ENCODE assay signal across 9 cellular contexts in genomic region chr17:78838574-78839005, GRCh38. TPM values are rescaled to one million over a fixed set of nuclear protein-coding genes. Genes with fewer than 3 reads are reported as not detected.
DNase-seq lines count a peak whose midpoint lies in the region; ATAC-seq, FAIRE-seq and TF ChIP-seq lines count a peak whose summit lies in the region.
"Had no signal": no experiment of that assay in that cellular context is flagged by ENCODE, and none has a peak within 500 bp of the region (broad histone marks: within the 10 kb centered on the region; RNA-seq: fewer than 3 reads in every experiment).

No MANE protein-coding gene starts in this region.

- no peaks in the 10 kb centered on the region for H3K9me3 Mint-ChIP-seq in T-helper 1 cell treated with Interleukin-12 subunit alpha and Interleukin-12 subunit beta and Interleukin-4 antibody, amounts not matched to agents 30 μg/mL and 1 μg/mL, for 36 hours

- peaks cover 27% of the 10 kb centered on the region for H3K36me3 Mint-ChIP-seq in T-helper 1 cell treated with Interleukin-12 subunit alpha and Interleukin-12 subunit beta and Interleukin-4 antibody, amounts not matched to agents 30 μg/mL and 1 μg/mL, for 36 hours (ENCODE audit: low read depth)

- peak overlapping the region; percentile 83 for H3K27ac ChIP-seq in Panc1 (ENCODE audit: low read length)
- no peak overlapping the region for H3K27ac ChIP-seq in small intestine (ENCODE audit: low read depth in 1 of 2, low read length in 1 of 2)

- TF ChIP-seq CTCF in Panc1 (IDR thresholded peaks at IDR 0.05) (no peak), fibroblast of mammary gland (conservative IDR thresholded peaks at IDR 0.05; ENCODE audit: control insufficient read depth, insufficient read depth, low read depth, low read length) (no peak)

- H3K27me3 Mint-ChIP-seq in T-helper 1 cell treated with Interleukin-12 subunit alpha and Interleukin-12 subunit beta and Interleukin-4 antibody, amounts not matched to agents 30 μg/mL and 1 μg/mL, for 36 hours (ENCODE audit: low read depth) = no peaks in the 10 kb centered on the region

- no peak for DNase-seq in T-helper 1 cell
- DNase-seq in Panc1 (ENCODE audit: low read depth, low spot score) = no peak
- no peak for DNase-seq in fibroblast of mammary gland (ENCODE audit: low read depth)
- DNase-seq in small intestine = peak; percentile 29
- DNase-seq in glomerular visceral epithelial cell (ENCODE audit: extremely low spot score) = no peak
- DNase-seq in inferior parietal cortex (ENCODE audit: extremely low spot score) = no peak
- DNase-seq: erythroblast had no signal

- in situ Hi-C loops in Panc1 (cut with HindIII; ENCODE audit: low pct_unique_long_range_greater_than_20kb, low sequenced_read_pairs) = loop anchor here (25.0 kb wide), 1 partner anchor 351 kb away; no protein-coding TSS in a partner anchor

- H3K4me3 ChIP-seq in Panc1 (ENCODE audit: low read depth in 2 of 2, low read length in 2 of 2) (peak overlapping the region; percentile 88 to 94), fibroblast of mammary gland (ENCODE audit: control insufficient read depth, low read depth, low read length) (peak overlapping the region; percentile 88), small intestine (ENCODE audit: low read depth in 1 of 2, low read length in 2 of 2) (no peak overlapping the region)

- CTCF ChIA-PET in Panc1 (lab: Charles Lee) = interaction anchor here (0.6 kb wide), 1 partner anchor 27 kb away, joined by 4 read pairs; no protein-coding TSS in a partner anchor

- intact Hi-C loops in Panc1 (cut with micrococcal nuclease; ENCODE audit: unreplicated experiment) = no loop called here

- H3K9me3 ChIP-seq in Panc1 (ENCODE audit: control insufficient read depth, insufficient read depth, low read depth, low read length) (no peaks in the 10 kb centered on the region), small intestine (ENCODE audit: control insufficient read depth, low read depth) (no peaks in the 10 kb centered on the region)

- H3K4me3 Mint-ChIP-seq in T-helper 1 cell treated with Interleukin-12 subunit alpha and Interleukin-12 subunit beta and Interleukin-4 antibody, amounts not matched to agents 30 μg/mL and 1 μg/mL, for 36 hours = peak overlapping the region; percentile 87

- H3K4me1 ChIP-seq in Panc1 (ENCODE audit: control insufficient read depth, insufficient read depth, low read length) = peaks cover 24% of the 10 kb centered on the region
- peaks cover 0 to 4% of the 10 kb centered on the region in 2 donors for H3K4me1 ChIP-seq in small intestine (ENCODE audit: control insufficient read depth in 2 of 2, insufficient read depth in 1 of 2, low read depth in 1 of 2, low read length in 1 of 2)

- no peaks in the 10 kb centered on the region for H3K27me3 ChIP-seq in Panc1 (ENCODE audit: control insufficient read depth, insufficient read depth, low read length)
- no peaks in the 10 kb centered on the region for H3K27me3 ChIP-seq in small intestine (ENCODE audit: control insufficient read depth in 2 of 2, insufficient read depth in 2 of 2, low read length in 2 of 2)

- POLR2A ChIA-PET in Panc1 (lab: Charles Lee) = no interaction called here

- peaks cover 38% of the 10 kb centered on the region for H3K4me1 Mint-ChIP-seq in T-helper 1 cell treated with Interleukin-12 subunit alpha and Interleukin-12 subunit beta and Interleukin-4 antibody, amounts not matched to agents 30 μg/mL and 1 μg/mL, for 36 hours (ENCODE audit: low read depth)

- H3K36me3 ChIP-seq in Panc1 (ENCODE audit: control insufficient read depth, insufficient read depth, low read length) (peaks cover 36% of the 10 kb centered on the region), small intestine (ENCODE audit: control insufficient read depth in 2 of 2, insufficient read depth in 2 of 2, low read length in 2 of 2) (peaks cover 15 to 16% of the 10 kb centered on the region in 2 donors)

- peak overlapping the region; percentile 84 for H3K27ac Mint-ChIP-seq in T-helper 1 cell treated with Interleukin-12 subunit alpha and Interleukin-12 subunit beta and Interleukin-4 antibody, amounts not matched to agents 30 μg/mL and 1 μg/mL, for 36 hours

- FAIRE-seq in small intestine (lab: Jason Lieb, UNC) = no peak

- WGBS in small intestine, 3 donors = 63 to 73% (median 72%) methylated on average over 21 to 22 of the region's 22 CpGs

- BruUV-seq in Panc1 (replicated peaks; lab: Mats Ljungman, UMichigan) = no TSS peak

- ATAC-seq in Panc1 (no peak), GM21390 (IDR thresholded peaks at IDR 0.05; ENCODE audit: unreplicated experiment) (no peak)

RNA-seq across cellular contexts. Expression of gene USP36, which starts 2.0 kb away (rescaled TPM):
- 113 TPM for total RNA-seq in Panc1 (2021; ENCODE audit: unreplicated experiment)
- polyA plus RNA-seq in Panc1 (2012; ENCODE audit: insufficient read length) = 60.8 TPM
- 10 to 100 TPM in 2 of 3 donors, 1 to 10 TPM in 1; 8.1 to 19.6 (median 18.6) TPM for polyA plus RNA-seq in small intestine

RNA-seq across cellular contexts. Expression of gene CYTH1, which starts 56.5 kb away (rescaled TPM):
- total RNA-seq in Panc1 (2021; ENCODE audit: unreplicated experiment) = 46.7 TPM
- 35.3 TPM for polyA plus RNA-seq in Panc1 (2012; ENCODE audit: insufficient read length)
- polyA plus RNA-seq in small intestine = 10 to 100 TPM; 37.6 to 46.3 (median 38.6) TPM

Comparison
In these comparisons a context has a peak if more than half of its experiments do, and no peak if none do; other contexts are left out.
1. H3K4me3 ChIP-seq: peak in Panc1 (2 of 2) and fibroblast of mammary gland (single experiment); none in small intestine (0 of 2).